ENCODE assay signal across 19 cellular contexts in the genomic region with DNA sequence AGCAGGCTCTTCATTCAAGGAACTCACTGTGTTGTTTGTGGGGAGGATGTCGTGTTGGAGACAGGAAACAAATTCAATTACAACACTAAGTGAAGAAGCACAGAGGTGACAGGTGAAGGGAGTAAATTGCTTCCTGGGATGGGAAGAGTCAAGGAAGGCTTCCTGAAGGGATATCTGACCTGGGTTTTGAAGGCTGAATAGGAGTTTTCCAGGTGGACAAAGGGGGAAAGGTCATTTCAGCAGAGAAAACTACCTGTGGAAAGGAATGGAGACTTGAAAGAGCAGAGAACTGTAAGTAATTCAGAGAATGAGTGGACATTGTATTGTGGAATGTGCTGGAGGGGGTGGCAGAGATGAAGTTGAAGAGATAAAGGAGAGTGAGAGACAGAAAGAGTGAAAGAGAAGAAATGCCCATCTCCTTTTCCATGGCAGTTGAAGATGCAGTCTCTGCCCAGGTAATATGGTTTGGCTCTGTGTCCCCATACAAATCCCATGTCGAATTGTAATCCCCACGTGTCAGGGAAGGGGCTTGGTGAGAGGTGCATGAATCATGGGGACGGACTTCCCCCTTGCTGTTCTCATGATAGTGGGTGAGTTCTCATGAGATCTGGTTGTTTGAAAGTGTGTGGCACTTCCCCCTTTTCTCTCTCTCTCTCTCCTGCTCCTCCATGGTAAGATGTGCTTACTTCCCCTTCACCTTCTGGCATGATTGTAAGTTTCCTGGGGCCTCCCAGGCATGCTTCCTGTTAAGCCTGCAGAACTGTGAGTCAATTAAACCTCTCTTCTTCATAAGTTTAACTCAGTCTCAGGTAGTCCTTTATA.
DNase-seq lines count a peak whose midpoint lies in the region; ATAC-seq, FAIRE-seq and TF ChIP-seq lines count a peak whose summit lies in the region.
"Had no signal": no experiment of that assay in that cellular context is flagged by ENCODE, and none has a peak within 500 bp of the region (broad histone marks: within the 10 kb centered on the region; RNA-seq: fewer than 3 reads in every experiment).

No MANE protein-coding gene starts in this region.

- peaks cover 16% of the 10 kb centered on the region for H3K4me1 ChIP-seq in GM12878 (ENCODE audit: control insufficient read depth, insufficient read depth, low read length)
- H3K4me1 ChIP-seq: esophagus muscularis mucosa, suprapubic skin had no signal

- H3K36me3 ChIP-seq in GM12878 (ENCODE audit: control insufficient read depth in 2 of 2, insufficient read depth in 2 of 2, low read length in 1 of 2): no peaks in the 10 kb centered on the region
- H3K36me3 ChIP-seq: esophagus muscularis mucosa, spleen, suprapubic skin had no signal

- no peak for TF ChIP-seq RAD21 in GM12878 (IDR thresholded peaks at IDR 0.05; ENCODE audit: insufficient read depth, low read depth, low read length)

- SMC1A ChIA-PET in GM12878 (lab: Charles Lee; ENCODE audit: uncharacterized antibody, unreplicated experiment): no interaction called here

- H3K4me2 ChIP-seq in GM12878 (ENCODE audit: control insufficient read depth, insufficient read depth): no peak overlapping the region

- ATAC-seq in GM12878: peak; percentile 10; the same call in 1 of the 3 replicates
- ATAC-seq in GM19455 (IDR thresholded peaks at IDR 0.05; ENCODE audit: unreplicated experiment): no peak
- ATAC-seq in GM21619 (IDR thresholded peaks at IDR 0.05; ENCODE audit: unreplicated experiment): no peak

- H4K20me1 ChIP-seq in GM12878 (ENCODE audit: control insufficient read depth, insufficient read depth): no peaks in the 10 kb centered on the region

- CTCF ChIA-PET in GM12878 (lab: Yijun Ruan, JAX): no interaction called here

- no peak for FAIRE-seq in GM12878 (lab: Jason Lieb, UNC)
- FAIRE-seq: keratinocyte had no signal

- H3K27me3 ChIP-seq in GM12878 (replicated peaks in 1 of 2; ENCODE audit: control insufficient read depth in 2 of 2, insufficient read depth in 2 of 2, low read length in 1 of 2): no peaks in the 10 kb centered on the region; a peak in 1 of 4 replicates
- H3K27me3 ChIP-seq: suprapubic skin had no signal

- H3K9ac ChIP-seq in GM12878 (ENCODE audit: control insufficient read depth, insufficient read depth, low read length): no peak overlapping the region

- peak overlapping the region; percentile 37; the same call in 1 of the 2 replicates for H3K27ac ChIP-seq in GM12878 (ENCODE audit: control insufficient read depth, insufficient read depth)
- H3K27ac ChIP-seq: 22Rv1, esophagus muscularis mucosa, spleen, suprapubic skin had no signal

- no peaks in the 10 kb centered on the region for H3K79me2 ChIP-seq in GM12878 (ENCODE audit: control insufficient read depth, insufficient read depth, low read length)

- peaks cover 2% of the 10 kb centered on the region; the same call in 2 of the 3 replicates for H3K9me3 ChIP-seq in GM12878 (replicated peaks; ENCODE audit: control insufficient read depth, insufficient read depth, low read length)
- H3K9me3 ChIP-seq: suprapubic skin had no signal

- no peak for TF ChIP-seq EP300 in GM12878 (IDR thresholded peaks at IDR 0.05; ENCODE audit: borderline replicate concordance in 1 of 2, control insufficient read depth in 1 of 2, low read depth in 2 of 2, low read length in 2 of 2)

- BruUV-seq in GM12878 (replicated peaks; lab: Mats Ljungman, UMichigan): no TSS peak

- RAD21 ChIA-PET in GM12878 (lab: Charles Lee; ENCODE audit: unreplicated experiment): no interaction called here

- POLR2A ChIA-PET in GM12878 (lab: Charles Lee): no interaction called here

- no peak overlapping the region for H3K4me3 ChIP-seq in GM12878
- H3K4me3 ChIP-seq: esophagus muscularis mucosa, spleen, suprapubic skin had no signal

- no peak overlapping the region for H2AFZ ChIP-seq in GM12878 (ENCODE audit: control insufficient read depth, low read depth, low read length)

- 16% methylated on average over 4 of the region's 4 CpGs for WGBS in GM12878 (ENCODE audit: insufficient coverage, insufficient replicate concordance, low lambda C conversion rate, missing lambda C conversion rate)

- no peak for TF ChIP-seq CTCF in GM12878 (IDR thresholded peaks at IDR 0.05 in 2 of 3, conservative IDR thresholded peaks at IDR 0.05 in 1 of 3; ENCODE audit: control insufficient read depth in 2 of 3, extremely low read depth in 1 of 3, insufficient read depth in 1 of 3, low read depth in 3 of 3, low read length in 3 of 3)

- in situ Hi-C loops in GM12878 (cut with MboI): no loop called here

- no peak for TF ChIP-seq POLR2A in GM12878 (IDR thresholded peaks at IDR 0.05; ENCODE audit: low read depth, low read length)

- DNase-seq in NCI-H82 (lab: John Stamatoyannopoulos, UW): peak; percentile 60
- no peak for DNase-seq in NCI-H82 treated with DMSO at 0.1 percent for 48 hours (lab: John Stamatoyannopoulos, UW; ENCODE audit: unreplicated experiment)
- peak; percentile 39 for DNase-seq in ELF-1 (ENCODE audit: low read depth, low spot score)
- peak; percentile 18 for DNase-seq in NAMALWA (ENCODE audit: low spot score)
- DNase-seq in GM12878 (ENCODE audit: low read depth, low spot score): no peak
- no peak for DNase-seq in midbrain (lab: John Stamatoyannopoulos, UW)
- DNase-seq: activated CD4-positive, alpha-beta T cell treated with anti-CD3 and anti-CD28 coated beads, Interleukin-2, amount 50 U/mL, for 48 hours; CD4-positive, alpha-beta T cell; DND-41; head of caudate nucleus; NCI-H2081; NCI-H524 treated with DMSO at 0.1 percent for 48 hours; spleen had no signal

- intact Hi-C loops in GM12878 (cut with micrococcal nuclease; ENCODE audit: unreplicated experiment): loop anchor here (5.0 kb wide), 1 partner anchor 131 kb away; no protein-coding TSS in a partner anchor

TF ChIP-seq in GM12878, 131 proteins besides CTCF, POLR2A, EP300 and RAD21 (continues in another document):
- TF ChIP-seq USF1 (IDR thresholded peaks at IDR 0.05; ENCODE audit: borderline replicate concordance, extremely low read length, insufficient read depth, low read depth, low read length) (no peak), IKZF1 (conservative IDR thresholded peaks at IDR 0.05) (peak; percentile 16; the same call in 1 of the 2 replicates), GABPA (IDR thresholded peaks at IDR 0.05; ENCODE audit: low read depth) (no peak), CBX3 (IDR thresholded peaks at IDR 0.05; ENCODE audit: borderline replicate concordance, low read depth) (no peak), JUND (IDR thresholded peaks at IDR 0.05; ENCODE audit: low read depth, low read length) (no peak), ZBTB11 (CRISPR knock-in tag; IDR thresholded peaks at IDR 0.05) (no peak), SMC3 (IDR thresholded peaks at IDR 0.05; ENCODE audit: borderline replicate concordance, low read length) (no peak), SP1 (IDR thresholded peaks at IDR 0.05; ENCODE audit: low read depth, low read length) (no peak), RCOR1 (conservative IDR thresholded peaks at IDR 0.05; ENCODE audit: low read depth, low read length) (no peak), MEF2B (IDR thresholded peaks at IDR 0.05; ENCODE audit: partially characterized antibody, poor library complexity, severe bottlenecking) (no peak), NFIC (IDR thresholded peaks at IDR 0.05; ENCODE audit: low read depth, low read length) (no peak), FOXK2 (IDR thresholded peaks at IDR 0.05) (no peak), CBX5 (IDR thresholded peaks at IDR 0.05; ENCODE audit: low read depth) (peak; percentile 50; the same call in 1 of the 2 replicates), IRF5 (IDR thresholded peaks at IDR 0.05; ENCODE audit: borderline replicate concordance) (no peak), ZNF217 (IDR thresholded peaks at IDR 0.05) (no peak), BRCA1 (IDR thresholded peaks at IDR 0.05; ENCODE audit: low read depth, low read length) (no peak)

Comparison
In these comparisons a context has a peak if more than half of its experiments do, and no peak if none do; other contexts are left out.
1. DNase-seq: peak in NCI-H82 (single experiment), ELF-1 (single experiment) and NAMALWA (single experiment); none in NCI-H82 treated with DMSO at 0.1 percent for 48 hours (single experiment), GM12878 (single experiment) and midbrain (single experiment).